Comparison of ENCODE assay signal across 13 cellular contexts in the genomic region with DNA sequence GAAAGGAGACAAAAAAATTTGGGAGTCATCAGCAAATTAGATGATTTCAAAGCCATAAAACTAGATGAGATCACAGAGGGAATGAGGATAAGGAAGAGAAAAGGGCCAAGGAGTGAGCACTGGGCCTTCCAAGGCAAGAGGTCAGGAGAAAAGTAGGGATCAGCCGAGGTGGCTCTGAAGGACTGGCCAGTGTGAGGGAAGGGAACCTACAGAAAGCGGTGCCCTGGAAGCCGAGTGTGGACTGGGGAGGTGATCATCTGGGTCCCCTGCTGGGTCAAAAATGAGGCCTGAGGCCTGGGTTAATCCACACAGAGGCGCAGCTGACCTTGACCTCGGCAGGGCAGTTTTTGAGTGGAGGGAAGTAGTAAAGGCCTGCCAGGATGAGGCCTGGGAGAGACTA.
DNase-seq lines count a peak whose midpoint lies in the region; ATAC-seq and TF ChIP-seq lines count a peak whose summit lies in the region.
"Had no signal": no experiment of that assay in that cellular context is flagged by ENCODE, and none has a peak within 500 bp of the region (broad histone marks: within the 10 kb centered on the region; RNA-seq: fewer than 3 reads in every experiment).

No MANE protein-coding gene starts in this region.

- POLR2A ChIA-PET in WTC11 (lab: Charles Lee) = no interaction called here

- H3K9me3 Mint-ChIP-seq in WTC11 = peaks cover 13% of the 10 kb centered on the region
- H3K9me3 Mint-ChIP-seq: activated T-helper 2 cell treated with anti-CD3 and anti-CD28 coated beads, Interferon-gamma antibody, Interleukin-2, Interleukin-4, amounts not matched to agents 10 μg/mL and 5 μg/mL and 100 μg/mL, durations not matched to agents 14 hours and 24 hours and 36 hours had no signal

- TF ChIP-seq CTCF in WTC11 (IDR thresholded peaks at IDR 0.05) (no peak), esophagus squamous epithelium (IDR thresholded peaks at IDR 0.05) (no peak), prostate gland (IDR thresholded peaks at IDR 0.05) (no peak), transverse colon (IDR thresholded peaks at IDR 0.05) (no peak)

- in situ Hi-C loops in transverse colon (cut with MboI; ENCODE audit: low pct_ligation_motif_present in 1 of 4, low pct_unique_long_range_greater_than_20kb in 1 of 4, low sequenced_read_pairs in 3 of 4) = no loop called here

- H3K27me3 ChIP-seq in esophagus squamous epithelium (peaks cover 0 to 66% (median 0%) of the 10 kb centered on the region in 4 donors), prostate gland (replicated peaks; ENCODE audit: insufficient read depth) (no peaks in the 10 kb centered on the region), transverse colon (no peaks in the 10 kb centered on the region)

- 80 to 92% methylated on average over 5 of the region's 5 CpGs for WGBS in esophagus squamous epithelium, 2 donors
- WGBS in prostate gland = 98% methylated on average over 5 of the region's 5 CpGs
- WGBS in transverse colon (ENCODE audit: low coverage in 1 of 2), 2 donors = 83 to 87% methylated on average over 1 to 5 of the region's 5 CpGs

- no peak for TF ChIP-seq POLR2A in esophagus squamous epithelium (IDR thresholded peaks at IDR 0.05)
- TF ChIP-seq POLR2A in prostate gland (IDR thresholded peaks at IDR 0.05) = no peak
- no peak for TF ChIP-seq POLR2A in transverse colon (IDR thresholded peaks at IDR 0.05)

- CTCF ChIA-PET in WTC11 (lab: Charles Lee) = no interaction called here

- peak overlapping the region; percentile 5; the same call in 1 of the 2 replicates for H3K27ac Mint-ChIP-seq in WTC11
- H3K27ac Mint-ChIP-seq in T-helper 17 cell = no peak overlapping the region
- H3K27ac Mint-ChIP-seq: activated T-helper 2 cell treated with anti-CD3 and anti-CD28 coated beads, Interferon-gamma antibody, Interleukin-2, Interleukin-4, amounts not matched to agents 10 μg/mL and 5 μg/mL and 100 μg/mL, durations not matched to agents 14 hours and 24 hours and 36 hours had no signal

- H3K4me1 ChIP-seq in esophagus squamous epithelium (peaks cover 5 to 41% (median 32%) of the 10 kb centered on the region in 3 donors), prostate gland (replicated peaks) (no peaks in the 10 kb centered on the region), transverse colon (peaks cover 7 to 36% (median 17%) of the 10 kb centered on the region in 4 donors)

- intact Hi-C loops in esophagus squamous epithelium (cut with DNase I) (no loop called here), prostate gland (cut with DNase I) (no loop called here), transverse colon (cut with DNase I; ENCODE audit: low total_unique reads) (no loop called here)

- H3K27me3 Mint-ChIP-seq in WTC11 (ENCODE audit: low read depth) = peaks cover 3% of the 10 kb centered on the region; the same call in 1 of the 2 replicates
- peaks cover 47% of the 10 kb centered on the region for H3K27me3 Mint-ChIP-seq in T-helper 17 cell

- peaks cover 18% of the 10 kb centered on the region for H3K4me1 Mint-ChIP-seq in WTC11
- peaks cover 2% of the 10 kb centered on the region for H3K4me1 Mint-ChIP-seq in T-helper 17 cell

- H3K4me3 Mint-ChIP-seq in WTC11 (no peak overlapping the region), T-helper 17 cell (no peak overlapping the region)

- ATAC-seq in WTC11 (no peak), T-helper 17 cell (no peak), esophagus mucosa (no peak)

- TF ChIP-seq EP300 in transverse colon (IDR thresholded peaks at IDR 0.05; ENCODE audit: low read depth) = no peak

- H3K36me3 ChIP-seq in esophagus squamous epithelium (no peaks in the 10 kb centered on the region), prostate gland (no peaks in the 10 kb centered on the region), transverse colon (no peaks in the 10 kb centered on the region)

- H3K9me3 ChIP-seq in esophagus squamous epithelium (no peaks in the 10 kb centered on the region), prostate gland (no peaks in the 10 kb centered on the region), transverse colon (no peaks in the 10 kb centered on the region), T-helper 17 cell (ENCODE audit: control insufficient read depth, low read length, poor library complexity, severe bottlenecking) (no peaks in the 10 kb centered on the region)

- H3K4me3 ChIP-seq in esophagus squamous epithelium (no peak overlapping the region), prostate gland (no peak overlapping the region), transverse colon (no peak overlapping the region)

- H3K27ac ChIP-seq in esophagus squamous epithelium (peak overlapping the region; percentile 72 to 95 (median 79)), prostate gland (peak overlapping the region; percentile 47 to 57), transverse colon (peak overlapping the region; percentile 74 to 82 (median 78))

- H3K36me3 Mint-ChIP-seq in WTC11 (0 out of 2 replicates have a peak, but pooled peaks cover 2% of the 10 kb centered on the region), T-helper 17 cell (ENCODE audit: low read depth) (peaks cover 12% of the 10 kb centered on the region)

- DNase-seq in WTC11 (ENCODE audit: low spot score) = no peak
- DNase-seq in esophagus squamous epithelium (lab: John Stamatoyannopoulos, UW) = no peak
- no peak for DNase-seq in prostate gland (ENCODE audit: low spot score)
- DNase-seq in transverse colon = no peak
- no peak for DNase-seq in T-helper 17 cell
- DNase-seq in central memory CD4-positive, alpha-beta T cell = no peak
- DNase-seq: amniotic stem cell; glutamatergic neuron; Karpas-422; nucleus accumbens; stimulated activated naive CD4-positive, alpha-beta T cell had no signal

TF ChIP-seq in WTC11, 78 proteins besides CTCF, POLR2A, EP300 and RAD21 (continues in another document):
- TF ChIP-seq TCF7 (CRISPR knock-in tag; IDR thresholded peaks at IDR 0.05; ENCODE audit: low read depth) = no peak
- TF ChIP-seq, protein P1, sequence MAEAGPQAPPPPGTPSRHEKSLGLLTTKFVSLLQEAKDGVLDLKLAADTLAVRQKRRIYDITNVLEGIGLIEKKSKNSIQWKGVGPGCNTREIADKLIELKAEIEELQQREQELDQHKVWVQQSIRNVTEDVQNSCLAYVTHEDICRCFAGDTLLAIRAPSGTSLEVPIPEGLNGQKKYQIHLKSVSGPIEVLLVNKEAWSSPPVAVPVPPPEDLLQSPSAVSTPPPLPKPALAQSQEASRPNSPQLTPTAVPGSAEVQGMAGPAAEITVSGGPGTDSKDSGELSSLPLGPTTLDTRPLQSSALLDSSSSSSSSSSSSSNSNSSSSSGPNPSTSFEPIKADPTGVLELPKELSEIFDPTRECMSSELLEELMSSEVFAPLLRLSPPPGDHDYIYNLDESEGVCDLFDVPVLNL (CRISPR knock-in tag; IDR thresholded peaks at IDR 0.05; ENCODE audit: borderline replicate concordance, low read depth) = no peak
- no peak for TF ChIP-seq JAZF1 (CRISPR knock-in tag; IDR thresholded peaks at IDR 0.05)
- TF ChIP-seq, protein P2, sequence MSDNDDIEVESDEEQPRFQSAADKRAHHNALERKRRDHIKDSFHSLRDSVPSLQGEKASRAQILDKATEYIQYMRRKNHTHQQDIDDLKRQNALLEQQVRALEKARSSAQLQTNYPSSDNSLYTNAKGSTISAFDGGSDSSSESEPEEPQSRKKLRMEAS (CRISPR knock-in tag; IDR thresholded peaks at IDR 0.05) = no peak
- TF ChIP-seq NR1H2 (CRISPR knock-in tag; IDR thresholded peaks at IDR 0.05) = no peak
- TF ChIP-seq, protein P3, sequence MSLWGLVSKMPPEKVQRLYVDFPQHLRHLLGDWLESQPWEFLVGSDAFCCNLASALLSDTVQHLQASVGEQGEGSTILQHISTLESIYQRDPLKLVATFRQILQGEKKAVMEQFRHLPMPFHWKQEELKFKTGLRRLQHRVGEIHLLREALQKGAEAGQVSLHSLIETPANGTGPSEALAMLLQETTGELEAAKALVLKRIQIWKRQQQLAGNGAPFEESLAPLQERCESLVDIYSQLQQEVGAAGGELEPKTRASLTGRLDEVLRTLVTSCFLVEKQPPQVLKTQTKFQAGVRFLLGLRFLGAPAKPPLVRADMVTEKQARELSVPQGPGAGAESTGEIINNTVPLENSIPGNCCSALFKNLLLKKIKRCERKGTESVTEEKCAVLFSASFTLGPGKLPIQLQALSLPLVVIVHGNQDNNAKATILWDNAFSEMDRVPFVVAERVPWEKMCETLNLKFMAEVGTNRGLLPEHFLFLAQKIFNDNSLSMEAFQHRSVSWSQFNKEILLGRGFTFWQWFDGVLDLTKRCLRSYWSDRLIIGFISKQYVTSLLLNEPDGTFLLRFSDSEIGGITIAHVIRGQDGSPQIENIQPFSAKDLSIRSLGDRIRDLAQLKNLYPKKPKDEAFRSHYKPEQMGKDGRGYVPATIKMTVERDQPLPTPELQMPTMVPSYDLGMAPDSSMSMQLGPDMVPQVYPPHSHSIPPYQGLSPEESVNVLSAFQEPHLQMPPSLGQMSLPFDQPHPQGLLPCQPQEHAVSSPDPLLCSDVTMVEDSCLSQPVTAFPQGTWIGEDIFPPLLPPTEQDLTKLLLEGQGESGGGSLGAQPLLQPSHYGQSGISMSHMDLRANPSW (CRISPR knock-in tag; conservative IDR thresholded peaks at IDR 0.05; ENCODE audit: low read depth) = no peak
- TF ChIP-seq IRF2 (CRISPR knock-in tag; IDR thresholded peaks at IDR 0.05; ENCODE audit: borderline replicate concordance, low read depth) = no peak
- no peak for TF ChIP-seq MYBL2 (CRISPR knock-in tag; IDR thresholded peaks at IDR 0.05)
- TF ChIP-seq, protein P4, sequence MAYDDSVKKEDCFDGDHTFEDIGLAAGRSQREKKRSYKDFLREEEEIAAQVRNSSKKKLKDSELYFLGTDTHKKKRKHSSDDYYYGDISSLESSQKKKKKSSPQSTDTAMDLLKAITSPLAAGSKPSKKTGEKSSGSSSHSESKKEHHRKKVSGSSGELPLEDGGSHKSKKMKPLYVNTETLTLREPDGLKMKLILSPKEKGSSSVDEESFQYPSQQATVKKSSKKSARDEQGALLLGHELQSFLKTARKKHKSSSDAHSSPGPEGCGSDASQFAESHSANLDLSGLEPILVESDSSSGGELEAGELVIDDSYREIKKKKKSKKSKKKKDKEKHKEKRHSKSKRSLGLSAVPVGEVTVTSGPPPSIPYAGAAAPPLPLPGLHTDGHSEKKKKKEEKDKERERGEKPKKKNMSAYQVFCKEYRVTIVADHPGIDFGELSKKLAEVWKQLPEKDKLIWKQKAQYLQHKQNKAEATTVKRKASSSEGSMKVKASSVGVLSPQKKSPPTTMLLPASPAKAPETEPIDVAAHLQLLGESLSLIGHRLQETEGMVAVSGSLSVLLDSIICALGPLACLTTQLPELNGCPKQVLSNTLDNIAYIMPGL (CRISPR knock-in tag; IDR thresholded peaks at IDR 0.05) = no peak
- TF ChIP-seq ZNF263 (CRISPR knock-in tag; IDR thresholded peaks at IDR 0.05; ENCODE audit: low read depth) = no peak
